8 cellular contexts compared by ENCODE assay signal in the genomic region with DNA sequence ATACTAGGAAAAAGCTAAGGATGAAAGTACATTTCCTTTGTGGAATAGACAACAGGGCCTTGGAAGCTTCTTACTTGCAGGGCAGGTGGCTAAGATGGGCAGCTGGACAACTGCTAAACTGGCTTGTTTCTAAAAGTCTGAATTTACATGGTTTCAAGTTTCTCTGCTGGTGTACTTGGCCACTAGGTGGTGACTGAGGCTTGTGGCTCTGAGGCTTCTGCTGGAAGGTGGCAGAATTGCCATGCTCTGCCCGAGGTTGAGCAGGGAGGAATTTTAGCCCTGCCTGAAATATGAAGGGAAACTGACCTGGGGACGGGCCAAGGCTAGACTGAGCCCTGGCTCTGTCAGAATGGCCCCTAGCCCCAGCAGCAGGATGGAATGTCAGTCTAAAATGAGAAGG. TPM values are rescaled to one million over a fixed set of nuclear protein-coding genes. Genes with fewer than 3 reads are reported as not detected.
A peak's percentile ranks its signal among the peaks of the same experiment; 100 is the strongest.
DNase-seq lines count a peak whose midpoint lies in the region; ATAC-seq and TF ChIP-seq lines count a peak whose summit lies in the region.
"Not testable (repeated sequence)": the region's sequence is repeated elsewhere in the genome, so short reads cannot be mapped to it uniquely, and the experiment has no call there.

No MANE protein-coding gene starts in this region.

- H3K27ac Mint-ChIP-seq in CD4-positive, alpha-beta T cell; activated CD4-positive, alpha-beta T cell treated with anti-CD3 and anti-CD28 coated beads, Interleukin-2, amount 10 ng/mL, durations not matched to agents 24 days and 14 days: not testable (repeated sequence)

- POLR2A ChIA-PET in CD4-positive, alpha-beta T cell (lab: Charles Lee) = not testable (repeated sequence)

- not testable (repeated sequence) for H3K9me3 ChIP-seq in CD4-positive, alpha-beta T cell (ENCODE audit: control insufficient read depth, low read length); left lung

- H3K4me1 ChIP-seq in left lung = not testable (repeated sequence)

- H3K4me1 Mint-ChIP-seq in CD4-positive, alpha-beta T cell (ENCODE audit: low read depth); activated CD4-positive, alpha-beta T cell treated with anti-CD3 and anti-CD28 coated beads, Interleukin-2, amount 10 ng/mL, durations not matched to agents 24 days and 14 days: not testable (repeated sequence)

- peak; percentile 31 to 57 (median 44) for DNase-seq in CD4-positive, alpha-beta T cell
- DNase-seq in HS-5 (ENCODE audit: low read depth) = peak; percentile 43
- DNase-seq in NCI-H774 (lab: John Stamatoyannopoulos, UW) = peak; percentile 52
- DNase-seq in activated CD4-positive, alpha-beta T cell treated with anti-CD3 and anti-CD28 coated beads, Interleukin-2, amount 10 ng/mL, durations not matched to agents 24 days and 14 days = peak; percentile 90
- peak; percentile 81 for DNase-seq in choroid plexus epithelial cell (ENCODE audit: low read depth)
- peak; percentile 70 to 76 for DNase-seq in left lung
- DNase-seq in stimulated activated CD4-positive, alpha-beta T cell treated with anti-CD3 and anti-CD28 coated beads, Interleukin-1b, Interleukin-23, amount 100 ng/mL, for 4 hours (ENCODE audit: low read depth in 2 of 2) = peak; percentile 12 to 34

- intact Hi-C loops in CD4-positive, alpha-beta T cell (cut with DNase I, micrococcal nuclease); activated CD4-positive, alpha-beta T cell treated with anti-CD3 and anti-CD28 coated beads, Interleukin-2, amount 10 ng/mL, durations not matched to agents 24 days and 14 days (cut with micrococcal nuclease); left lung (cut with DNase I): not testable (repeated sequence)

- not testable (repeated sequence) for H3K36me3 Mint-ChIP-seq in CD4-positive, alpha-beta T cell (ENCODE audit: low read depth); activated CD4-positive, alpha-beta T cell treated with anti-CD3 and anti-CD28 coated beads, Interleukin-2, amount 10 ng/mL, durations not matched to agents 24 days and 14 days (ENCODE audit: low read depth)

- not testable (repeated sequence) for H3K9me3 Mint-ChIP-seq in CD4-positive, alpha-beta T cell; activated CD4-positive, alpha-beta T cell treated with anti-CD3 and anti-CD28 coated beads, Interleukin-2, amount 10 ng/mL, durations not matched to agents 24 days and 14 days

- H3K4me3 Mint-ChIP-seq in CD4-positive, alpha-beta T cell; activated CD4-positive, alpha-beta T cell treated with anti-CD3 and anti-CD28 coated beads, Interleukin-2, amount 10 ng/mL, durations not matched to agents 24 days and 14 days: not testable (repeated sequence)

- not testable (repeated sequence) for H3K27me3 ChIP-seq in CD4-positive, alpha-beta T cell (ENCODE audit: control insufficient read depth, insufficient read depth, low read length); left lung

- H3K36me3 ChIP-seq in left lung = not testable (repeated sequence)

- ATAC-seq in CD4-positive, alpha-beta T cell (ENCODE audit: poor library complexity) = peak; percentile 70
- ATAC-seq in GM19438 (IDR thresholded peaks at IDR 0.05; ENCODE audit: low read depth, unreplicated experiment) (peak; percentile 59), left lung (peak; percentile 91)

- not testable (repeated sequence) for H3K27ac ChIP-seq in CD4-positive, alpha-beta T cell (ENCODE audit: low read depth, low read length); left lung

- not testable (repeated sequence) for H3K27me3 Mint-ChIP-seq in CD4-positive, alpha-beta T cell; activated CD4-positive, alpha-beta T cell treated with anti-CD3 and anti-CD28 coated beads, Interleukin-2, amount 10 ng/mL, durations not matched to agents 24 days and 14 days

- TF ChIP-seq CTCF in CD4-positive, alpha-beta T cell (IDR thresholded peaks at IDR 0.05) = peak; percentile 54
- TF ChIP-seq CTCF in choroid plexus epithelial cell (conservative IDR thresholded peaks at IDR 0.05; ENCODE audit: low read depth, low read length) = peak; percentile 59
- TF ChIP-seq CTCF in left lung (IDR thresholded peaks at IDR 0.05) = peak; percentile 55 to 56

- CTCF ChIA-PET in CD4-positive, alpha-beta T cell (lab: Charles Lee) = not testable (repeated sequence)

- H3K4me3 ChIP-seq in choroid plexus epithelial cell (ENCODE audit: low read depth, low read length); left lung: not testable (repeated sequence)

RNA-seq across cellular contexts. Expression of a gene that starts 13.1 kb away (rescaled TPM):
- total RNA-seq in CD4-positive, alpha-beta T cell = 1 to 10 TPM; 3.2 to 7.0 TPM
- 7.4 and 7.5 TPM in 2 replicates for total RNA-seq in activated CD4-positive, alpha-beta T cell treated with anti-CD3 and anti-CD28 coated beads, Interleukin-2, amount 10 ng/mL, durations not matched to agents 24 days and 14 days
- 1 to 10 TPM; 2.9 to 3.3 TPM for total RNA-seq in left lung

RNA-seq across cellular contexts. Expression of a gene that starts 23.6 kb away (rescaled TPM):
- total RNA-seq in CD4-positive, alpha-beta T cell = 10 to 100 TPM; 18.2 to 19.2 TPM
- 23.7 and 26.3 TPM in 2 replicates for total RNA-seq in activated CD4-positive, alpha-beta T cell treated with anti-CD3 and anti-CD28 coated beads, Interleukin-2, amount 10 ng/mL, durations not matched to agents 24 days and 14 days
- total RNA-seq in left lung = 10 to 100 TPM; 28.1 to 40.9 TPM

RNA-seq across cellular contexts. Expression of a gene that starts 28.4 kb away (rescaled TPM):
- total RNA-seq in CD4-positive, alpha-beta T cell = not detected
- total RNA-seq in activated CD4-positive, alpha-beta T cell treated with anti-CD3 and anti-CD28 coated beads, Interleukin-2, amount 10 ng/mL, durations not matched to agents 24 days and 14 days = 0.77 and 0.80 TPM in 2 replicates
- 1 to 10 TPM in 1 of 2 donors, under 1 TPM in 1; 0.76 to 1.8 TPM for total RNA-seq in left lung

Comparison
In these comparisons a context has a peak if more than half of its experiments do, and no peak if none do; other contexts are left out.
1. DNase-seq: peak in every context shown above with its lines; median percentile 90 in activated CD4-positive, alpha-beta T cell treated with anti-CD3 and anti-CD28 coated beads, Interleukin-2, amount 10 ng/mL, durations not matched to agents 24 days and 14 days; 81 in choroid plexus epithelial cell; 73 in left lung; 52 in NCI-H774; 44 in CD4-positive, alpha-beta T cell; 43 in HS-5; 23 in stimulated activated CD4-positive, alpha-beta T cell treated with anti-CD3 and anti-CD28 coated beads, Interleukin-1b, Interleukin-23, amount 100 ng/mL, for 4 hours.